ENCODE assay signal across 8 cellular contexts in genomic region chr15:87477759-87478687, GRCh38.
DNase-seq lines count a peak whose midpoint lies in the region; ATAC-seq and TF ChIP-seq lines count a peak whose summit lies in the region.

No MANE protein-coding gene starts in this region.

- no peaks in the 10 kb centered on the region for H3F3A ChIP-seq in MM.1S (ENCODE audit: insufficient read depth, low read length)

- no peaks in the 10 kb centered on the region for H4K20me1 ChIP-seq in MM.1S (ENCODE audit: insufficient read depth, low read length)

- no peaks in the 10 kb centered on the region for H3K36me3 ChIP-seq in MM.1S (replicated peaks; ENCODE audit: insufficient read depth, low read length)

- no peaks in the 10 kb centered on the region for H3K9me2 ChIP-seq in MM.1S (replicated peaks; ENCODE audit: insufficient read depth, low read length)

- peak; percentile 38 for TF ChIP-seq CTCF in choroid plexus epithelial cell (conservative IDR thresholded peaks at IDR 0.05; ENCODE audit: low read depth, low read length)
- no peak for TF ChIP-seq CTCF in MM.1S (IDR thresholded peaks at IDR 0.05; ENCODE audit: low read length)

- H3K9ac ChIP-seq in MM.1S (ENCODE audit: low read length), result no peak overlapping the region

- H3K27ac ChIP-seq in MM.1S (ENCODE audit: low read length), result no peak overlapping the region

- no peaks in the 10 kb centered on the region for H3K9me3 ChIP-seq in MM.1S (replicated peaks; ENCODE audit: insufficient read depth, low read length)

- no peaks in the 10 kb centered on the region for H3K27me3 ChIP-seq in MM.1S (replicated peaks; ENCODE audit: insufficient read depth, low read length)

- H2AFZ ChIP-seq in MM.1S (ENCODE audit: low read length), result no peak overlapping the region

- in situ Hi-C loops in Caki2 (cut with HindIII; ENCODE audit: low pct_unique_long_range_greater_than_20kb, low sequenced_read_pairs), result no loop called here

- no peaks in the 10 kb centered on the region for H3K4me1 ChIP-seq in MM.1S (ENCODE audit: low read length)

- no peaks in the 10 kb centered on the region for H3K79me2 ChIP-seq in MM.1S (ENCODE audit: low read length)

- DNase-seq in Caki2 (ENCODE audit: low read depth) (peak; percentile 91), NCI-H2029 treated with DMSO at 0.1 percent for 48 hours (lab: John Stamatoyannopoulos, UW) (peak; percentile 28), choroid plexus epithelial cell (ENCODE audit: low read depth) (peak; percentile 89), midbrain (lab: John Stamatoyannopoulos, UW) (peak; percentile 47), MM.1S (no peak), NCI-H1436 treated with DMSO at 0.1 percent for 48 hours (lab: John Stamatoyannopoulos, UW) (no peak)

- H3K4me2 ChIP-seq in MM.1S (ENCODE audit: low read depth, low read length), result no peak overlapping the region

- H3K4me3 ChIP-seq in choroid plexus epithelial cell (ENCODE audit: low read depth, low read length) (peak overlapping the region; percentile 19), MM.1S (ENCODE audit: low read length) (no peak overlapping the region)

- ATAC-seq in HG02981 (IDR thresholded peaks at IDR 0.05; ENCODE audit: unreplicated experiment) (no peak), HG03571 (IDR thresholded peaks at IDR 0.05; ENCODE audit: unreplicated experiment) (no peak)

Comparison
In these comparisons a context has a peak if more than half of its experiments do, and no peak if none do; other contexts are left out.
1. DNase-seq: peak in Caki2 (single experiment), NCI-H2029 treated with DMSO at 0.1 percent for 48 hours (single experiment), choroid plexus epithelial cell (single experiment) and midbrain (single experiment); none in MM.1S (single experiment) and NCI-H1436 treated with DMSO at 0.1 percent for 48 hours (single experiment).